Comparison of ENCODE assay signal across 1 cellular context in the genomic region with DNA sequence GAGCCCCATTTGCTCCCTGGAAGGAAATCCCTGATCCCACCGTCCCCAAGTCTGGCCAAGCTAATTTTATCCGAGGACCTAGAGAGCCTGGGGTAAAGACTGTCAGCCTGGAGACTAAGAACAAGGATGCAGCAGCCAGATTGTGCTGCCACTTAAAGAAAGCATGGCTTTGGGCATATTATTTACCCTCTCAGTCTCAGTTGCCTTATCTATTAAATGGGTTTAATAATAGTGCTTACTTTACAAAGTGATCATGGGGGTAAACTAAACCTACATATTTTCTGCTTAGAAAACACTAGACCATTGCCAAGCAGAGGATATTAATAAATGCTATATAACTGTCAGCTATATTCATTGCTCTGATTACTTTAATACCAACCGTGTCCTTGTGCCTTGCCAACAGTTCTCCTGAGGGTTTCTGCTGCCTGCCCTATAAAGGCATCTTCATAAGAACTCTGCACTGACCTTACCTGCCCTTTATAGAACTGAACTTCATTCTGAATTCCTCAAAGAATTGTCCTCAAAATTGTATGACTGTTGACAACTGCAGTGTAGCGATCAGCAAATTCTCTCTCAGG.
TF ChIP-seq lines count a peak whose summit lies in the region.

No MANE protein-coding gene starts in this region.

TF ChIP-seq in GM23338, 12 proteins besides CTCF, POLR2A, EP300 and RAD21 (continued from another document):
- no peak for TF ChIP-seq STAT1 (IDR thresholded peaks at IDR 0.05; ENCODE audit: unreplicated experiment)
- no peak for TF ChIP-seq JUNB (IDR thresholded peaks at IDR 0.05; ENCODE audit: unreplicated experiment)
- TF ChIP-seq EZH2phosphoT487 (IDR thresholded peaks at IDR 0.05; ENCODE audit: unreplicated experiment): no peak
TF ChIP-seq in GM23338: peak in this region for 0.
